Comparison of ENCODE assay signal across 1 cellular context in the genomic region with DNA sequence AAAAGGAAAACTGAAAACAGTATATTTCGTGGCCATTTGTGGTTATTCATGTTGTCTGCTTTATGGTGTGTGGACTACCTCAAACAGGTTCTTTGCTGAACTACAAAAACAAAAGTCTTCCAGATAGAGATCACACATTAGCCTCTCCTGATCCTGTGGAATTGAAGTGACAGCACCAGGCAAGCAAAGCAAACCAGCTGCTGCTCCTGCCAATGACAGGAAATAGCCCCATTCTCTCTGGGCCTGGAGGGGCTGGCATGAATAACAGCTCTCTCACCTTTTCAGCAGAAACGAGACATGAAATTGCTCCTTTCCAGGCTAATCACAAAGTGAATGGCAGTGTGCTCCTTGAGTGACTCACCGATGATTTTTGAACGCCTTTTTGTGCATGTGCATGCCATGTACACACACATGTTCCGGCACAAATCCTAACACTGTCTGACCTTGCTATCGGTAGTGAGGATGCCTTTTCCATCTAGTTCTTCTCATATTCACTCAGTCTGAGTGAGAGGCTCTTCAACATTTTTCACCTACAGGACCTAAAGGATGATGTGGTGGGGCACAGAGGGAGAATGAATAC.
TF ChIP-seq lines count a peak whose summit lies in the region.

No MANE protein-coding gene starts in this region.

TF ChIP-seq in GM23338, 12 proteins besides CTCF, POLR2A, EP300 and RAD21 (continued from another document):
- TF ChIP-seq, protein P1, sequence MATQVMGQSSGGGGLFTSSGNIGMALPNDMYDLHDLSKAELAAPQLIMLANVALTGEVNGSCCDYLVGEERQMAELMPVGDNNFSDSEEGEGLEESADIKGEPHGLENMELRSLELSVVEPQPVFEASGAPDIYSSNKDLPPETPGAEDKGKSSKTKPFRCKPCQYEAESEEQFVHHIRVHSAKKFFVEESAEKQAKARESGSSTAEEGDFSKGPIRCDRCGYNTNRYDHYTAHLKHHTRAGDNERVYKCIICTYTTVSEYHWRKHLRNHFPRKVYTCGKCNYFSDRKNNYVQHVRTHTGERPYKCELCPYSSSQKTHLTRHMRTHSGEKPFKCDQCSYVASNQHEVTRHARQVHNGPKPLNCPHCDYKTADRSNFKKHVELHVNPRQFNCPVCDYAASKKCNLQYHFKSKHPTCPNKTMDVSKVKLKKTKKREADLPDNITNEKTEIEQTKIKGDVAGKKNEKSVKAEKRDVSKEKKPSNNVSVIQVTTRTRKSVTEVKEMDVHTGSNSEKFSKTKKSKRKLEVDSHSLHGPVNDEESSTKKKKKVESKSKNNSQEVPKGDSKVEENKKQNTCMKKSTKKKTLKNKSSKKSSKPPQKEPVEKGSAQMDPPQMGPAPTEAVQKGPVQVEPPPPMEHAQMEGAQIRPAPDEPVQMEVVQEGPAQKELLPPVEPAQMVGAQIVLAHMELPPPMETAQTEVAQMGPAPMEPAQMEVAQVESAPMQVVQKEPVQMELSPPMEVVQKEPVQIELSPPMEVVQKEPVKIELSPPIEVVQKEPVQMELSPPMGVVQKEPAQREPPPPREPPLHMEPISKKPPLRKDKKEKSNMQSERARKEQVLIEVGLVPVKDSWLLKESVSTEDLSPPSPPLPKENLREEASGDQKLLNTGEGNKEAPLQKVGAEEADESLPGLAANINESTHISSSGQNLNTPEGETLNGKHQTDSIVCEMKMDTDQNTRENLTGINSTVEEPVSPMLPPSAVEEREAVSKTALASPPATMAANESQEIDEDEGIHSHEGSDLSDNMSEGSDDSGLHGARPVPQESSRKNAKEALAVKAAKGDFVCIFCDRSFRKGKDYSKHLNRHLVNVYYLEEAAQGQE (IDR thresholded peaks at IDR 0.05; ENCODE audit: unreplicated experiment): no peak
- no peak for TF ChIP-seq JUNB (IDR thresholded peaks at IDR 0.05; ENCODE audit: unreplicated experiment)
- no peak for TF ChIP-seq EZH2phosphoT487 (IDR thresholded peaks at IDR 0.05; ENCODE audit: unreplicated experiment)
